Comparison of ENCODE assay signal across 21 cellular contexts in the genomic region with DNA sequence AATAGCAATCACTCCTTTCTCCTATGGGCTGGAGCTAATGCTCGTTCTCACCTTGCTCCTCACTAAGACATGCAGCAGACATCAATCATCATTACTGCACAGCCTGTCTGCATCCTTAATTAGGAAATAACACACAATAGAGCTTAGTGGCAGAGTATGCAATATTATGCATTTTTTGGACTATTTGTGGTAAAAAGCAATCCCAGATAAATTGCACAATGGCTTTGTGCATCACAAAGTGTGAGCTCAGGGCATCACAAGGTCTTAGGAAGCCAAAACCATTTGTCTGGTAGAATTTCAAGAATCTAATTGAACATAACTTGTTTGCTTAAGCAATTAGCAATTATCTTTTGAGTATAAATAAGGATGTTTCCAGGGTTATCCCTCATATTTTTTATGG.
"Had no signal": no experiment of that assay in that cellular context is flagged by ENCODE, and none has a peak within 500 bp of the region (broad histone marks: within the 10 kb centered on the region; RNA-seq: fewer than 3 reads in every experiment).

No MANE protein-coding gene starts in this region.

- H3K27ac ChIP-seq: ascending aorta, gastrocnemius medialis, skin epidermis, suprapubic skin, transverse colon, uterus had no signal

- H3K36me3 ChIP-seq: ascending aorta, gastrocnemius medialis, suprapubic skin, transverse colon, uterus had no signal

- H3K9me3 ChIP-seq: ascending aorta, gastrocnemius medialis, suprapubic skin, transverse colon, uterus had no signal

- ATAC-seq: activated CD4-positive, CD25-positive, alpha-beta regulatory T cell treated with anti-CD3 and anti-CD28 coated beads, Interleukin-2, amount 50 U/mL, for 24 hours; activated naive CD8-positive, alpha-beta T cell treated with anti-CD3 and anti-CD28 coated beads, Interleukin-2, amount 50 U/mL, for 24 hours; activated T-cell treated with anti-CD3 and anti-CD28 coated beads, Interleukin-2, amount 50 U/mL, for 4 hours; esophagus mucosa; gastrocnemius medialis; left ventricle myocardium superior; right cardiac atrium; stimulated activated naive CD8-positive, alpha-beta T cell treated with anti-CD3 and anti-CD28 coated beads, Interleukin-15, amount 100 ng/mL, for 72 hours had no signal

- H3K4me1 ChIP-seq: ascending aorta, transverse colon, uterus had no signal

- H3K27me3 ChIP-seq: ascending aorta, gastrocnemius medialis, suprapubic skin, transverse colon, uterus had no signal

- H3K4me3 ChIP-seq: ascending aorta, gastrocnemius medialis, skin epidermis, suprapubic skin, transverse colon, uterus had no signal

- DNase-seq: activated CD4-positive, alpha-beta T cell treated with anti-CD3 and anti-CD28 coated beads, Interleukin-2, amount 50 U/mL, for 1 hour; activated CD8-positive, alpha-beta memory T cell treated with anti-CD3 and anti-CD28 coated beads, Interleukin-2, amount 50 U/mL, for 4 hours; activated naive CD4-positive, alpha-beta T cell treated with anti-CD3 and anti-CD28 coated beads, Interleukin-2, amount 10 ng/mL, durations not matched to agents 7 days and 5 days; activated naive CD8-positive, alpha-beta T cell treated with anti-CD3 and anti-CD28 coated beads, Interleukin-2, amount 50 U/mL, for 24 hours; activated T-cell treated with anti-CD3 and anti-CD28 coated beads, Interleukin-2, amount 50 U/mL, for 4 hours; effector CD8-positive, alpha-beta T cell; gastrocnemius medialis; head of caudate nucleus; left ventricle myocardium superior; right cardiac atrium; stimulated activated CD4-positive, alpha-beta T cell treated with anti-CD3 and anti-CD28 coated beads, Interleukin-15, amount 100 ng/mL, for 24 hours; stimulated activated CD4-positive, alpha-beta T cell treated with anti-CD3 and anti-CD28 coated beads, Interleukin-2, amount 100 ng/mL, for 48 hours; stimulated activated naive CD8-positive, alpha-beta T cell treated with anti-CD3 and anti-CD28 coated beads, Interleukin-15, amount 100 ng/mL, for 72 hours; T1000; transverse colon; uterus had no signal
